9 cellular contexts compared by ENCODE assay signal in genomic region chr14:99412122-99413061, GRCh38.
A peak's percentile ranks its signal among the peaks of the same experiment; 100 is the strongest.
DNase-seq lines count a peak whose midpoint lies in the region; ATAC-seq and TF ChIP-seq lines count a peak whose summit lies in the region.
"Had no signal": no experiment of that assay in that cellular context is flagged by ENCODE, and none has a peak within 500 bp of the region (broad histone marks: within the 10 kb centered on the region; RNA-seq: fewer than 3 reads in every experiment).

No MANE protein-coding gene starts in this region.

- H3F3A ChIP-seq in GM23338 (replicated peaks; ENCODE audit: low read depth): peaks cover 3% of the 10 kb centered on the region

- peaks cover 80% of the 10 kb centered on the region for H3K4me1 Mint-ChIP-seq in GM23338

- 0 out of 2 replicates have a peak, but pooled peaks cover 6% of the 10 kb centered on the region for H3K79me2 ChIP-seq in GM23338 (replicated peaks; ENCODE audit: insufficient read depth)
- H3K79me2 ChIP-seq in osteoblast (ENCODE audit: insufficient read depth, low read length): peaks cover 3% of the 10 kb centered on the region
- no peaks in the 10 kb centered on the region for H3K79me2 ChIP-seq in OCI-LY7 (ENCODE audit: insufficient read depth, low read depth, low read length)

- H4K20me1 ChIP-seq in GM23338 (replicated peaks; ENCODE audit: insufficient read depth): no peaks in the 10 kb centered on the region
- no peaks in the 10 kb centered on the region for H4K20me1 ChIP-seq in osteoblast (ENCODE audit: insufficient read depth, low read length)
- H4K20me1 ChIP-seq in OCI-LY7 (ENCODE audit: insufficient read depth, low read length): no peaks in the 10 kb centered on the region

- H3K4me2 ChIP-seq in GM23338 (peak overlapping the region; percentile 67), osteoblast (ENCODE audit: insufficient read depth, low read length) (peak overlapping the region; percentile 71), OCI-LY7 (ENCODE audit: low read length) (no peak overlapping the region)

- H3K36me3 Mint-ChIP-seq in GM23338 (ENCODE audit: low read depth): no peaks in the 10 kb centered on the region

- WGBS in ectodermal cell, 2 experiments: 52% methylated on average over 15 to 17 of the region's 17 CpGs

- H3K27ac Mint-ChIP-seq in GM23338: peak overlapping the region; percentile 96

- no TSS peak for BruUV-seq in OCI-LY7 (replicated peaks; lab: Mats Ljungman, UMichigan)

- H3K4me3 ChIP-seq in GM23338 (peak overlapping the region; percentile 22), ectodermal cell (ENCODE audit: insufficient read depth, low read depth, low read length) (no peak overlapping the region), osteoblast (ENCODE audit: insufficient read depth, low read length) (peak overlapping the region; percentile 40), OCI-LY7 (ENCODE audit: low read depth, low read length, poor library complexity, severe bottlenecking) (no peak overlapping the region)
- H3K4me3 ChIP-seq: dorsolateral prefrontal cortex had no signal

- H3K9me2 ChIP-seq in GM23338 (ENCODE audit: insufficient read depth) (no peaks in the 10 kb centered on the region), OCI-LY7 (ENCODE audit: insufficient read depth, low read length) (no peaks in the 10 kb centered on the region)

- peaks cover 11% of the 10 kb centered on the region for H3K27me3 Mint-ChIP-seq in GM23338 (ENCODE audit: insufficient read depth, low read depth, poor library complexity)

- H3K4me1 ChIP-seq in GM23338 (ENCODE audit: insufficient read depth) (peaks cover 66% of the 10 kb centered on the region), ectodermal cell (ENCODE audit: control insufficient read depth, insufficient read depth, low read length) (peaks cover 25% of the 10 kb centered on the region), osteoblast (ENCODE audit: insufficient read depth, low read length) (peaks cover 20% of the 10 kb centered on the region), OCI-LY7 (ENCODE audit: insufficient read depth, low read length, poor library complexity, severe bottlenecking) (peaks cover 4% of the 10 kb centered on the region)

- H3K36me3 ChIP-seq in GM23338 (ENCODE audit: insufficient read depth) (no peaks in the 10 kb centered on the region), ectodermal cell (ENCODE audit: control insufficient read depth, insufficient read depth, low read length) (no peaks in the 10 kb centered on the region), osteoblast (ENCODE audit: insufficient read depth, low read length) (peaks cover 4% of the 10 kb centered on the region), OCI-LY7 (ENCODE audit: insufficient read depth, low read length) (peaks cover 14% of the 10 kb centered on the region; the same call in 1 of the 2 replicates)

- no peaks in the 10 kb centered on the region for H3K9me3 ChIP-seq in ectodermal cell (ENCODE audit: control insufficient read depth, low read length)
- no peaks in the 10 kb centered on the region for H3K9me3 ChIP-seq in osteoblast (ENCODE audit: low read depth, low read length)
- no peaks in the 10 kb centered on the region for H3K9me3 ChIP-seq in OCI-LY7 (ENCODE audit: low read length)

- H3K27me3 ChIP-seq in GM23338 (ENCODE audit: insufficient read depth): no peaks in the 10 kb centered on the region
- H3K27me3 ChIP-seq in ectodermal cell (ENCODE audit: control insufficient read depth, insufficient read depth, low read length, poor library complexity, severe bottlenecking): no peaks in the 10 kb centered on the region
- no peaks in the 10 kb centered on the region for H3K27me3 ChIP-seq in osteoblast (ENCODE audit: insufficient read depth, low read length)
- H3K27me3 ChIP-seq: dorsolateral prefrontal cortex had no signal

- H2AFZ ChIP-seq in GM23338 (no peak overlapping the region), osteoblast (ENCODE audit: low read length) (peak overlapping the region; percentile 53), OCI-LY7 (ENCODE audit: low read length) (no peak overlapping the region)

- H3K27ac ChIP-seq in GM23338 (ENCODE audit: low read depth): peak overlapping the region; percentile 92
- peak overlapping the region; percentile 65 for H3K27ac ChIP-seq in ectodermal cell (ENCODE audit: insufficient read depth, low read depth, low read length, poor library complexity, severe bottlenecking)
- peak overlapping the region; percentile 84 for H3K27ac ChIP-seq in osteoblast (ENCODE audit: low read depth, low read length)
- H3K27ac ChIP-seq in OCI-LY7 (ENCODE audit: low read depth, low read length, poor library complexity, severe bottlenecking): no peak overlapping the region
- H3K27ac ChIP-seq: dorsolateral prefrontal cortex had no signal

- peak overlapping the region; percentile 51 for H3K4me3 Mint-ChIP-seq in GM23338

- POLR2A ChIA-PET in OCI-LY7 (lab: Charles Lee): interaction anchor here (0.6 kb wide), 2 partner anchors 13 to 1685 kb away, joined by 3 read pairs; no protein-coding TSS in a partner anchor

- H3K9me3 Mint-ChIP-seq in GM23338: no peaks in the 10 kb centered on the region

- CTCF ChIA-PET in OCI-LY7 (lab: Charles Lee; ENCODE audit: unreplicated experiment): interaction anchor here (0.6 kb wide), 1 partner anchor 454 kb away, joined by 4 read pairs; no protein-coding TSS in a partner anchor

- no peak for TF ChIP-seq CTCF in GM23338 (conservative IDR thresholded peaks at IDR 0.05; ENCODE audit: low read depth in 2 of 2)
- TF ChIP-seq CTCF in osteoblast (IDR thresholded peaks at IDR 0.05; ENCODE audit: extremely low read depth, low read depth, low read length): no peak
- TF ChIP-seq CTCF in OCI-LY7 (conservative IDR thresholded peaks at IDR 0.05; ENCODE audit: low read length): no peak

- intact Hi-C loops in OCI-LY7 (cut with micrococcal nuclease; ENCODE audit: unreplicated experiment): no loop called here

- DNase-seq in GM23338 (ENCODE audit: low spot score) (peak; percentile 91), M059J (ENCODE audit: low read depth) (peak; percentile 7), osteoblast (ENCODE audit: insufficient read length, low spot score, missing footprints) (peak; percentile 92), OCI-LY7 (ENCODE audit: low spot score) (no peak), dedifferentiated amniotic fluid mesenchymal stem cell (ENCODE audit: extremely low spot score) (no peak)
- DNase-seq: dorsolateral prefrontal cortex, NCI-H1694 treated with DMSO at 0.1 percent for 48 hours had no signal

- ATAC-seq in GM23338: peak; percentile 78
- no peak for ATAC-seq in GM19328 (IDR thresholded peaks at IDR 0.05; ENCODE audit: unreplicated experiment)

TF ChIP-seq in GM23338, 12 proteins besides CTCF, POLR2A, EP300 and RAD21 (continues in another document):
- TF ChIP-seq EZH2 (IDR thresholded peaks at IDR 0.05; ENCODE audit: low read depth, unreplicated experiment) (no peak), CREB1 (CRISPR knock-in tag; IDR thresholded peaks at IDR 0.05; ENCODE audit: low read depth) (peak; percentile 41; the same call in 1 of the 2 replicates)

Comparison
In these comparisons a context has a peak if more than half of its experiments do, and no peak if none do; other contexts are left out.
1. DNase-seq: peak in GM23338 (single experiment), M059J (single experiment) and osteoblast (single experiment); none in OCI-LY7 (single experiment) and dedifferentiated amniotic fluid mesenchymal stem cell (single experiment).
2. H3K4me3 ChIP-seq: peak in GM23338 (single experiment) and osteoblast (single experiment); none in ectodermal cell (single experiment) and OCI-LY7 (single experiment).